ENCODE assay signal across 9 cellular contexts in the genomic region with DNA sequence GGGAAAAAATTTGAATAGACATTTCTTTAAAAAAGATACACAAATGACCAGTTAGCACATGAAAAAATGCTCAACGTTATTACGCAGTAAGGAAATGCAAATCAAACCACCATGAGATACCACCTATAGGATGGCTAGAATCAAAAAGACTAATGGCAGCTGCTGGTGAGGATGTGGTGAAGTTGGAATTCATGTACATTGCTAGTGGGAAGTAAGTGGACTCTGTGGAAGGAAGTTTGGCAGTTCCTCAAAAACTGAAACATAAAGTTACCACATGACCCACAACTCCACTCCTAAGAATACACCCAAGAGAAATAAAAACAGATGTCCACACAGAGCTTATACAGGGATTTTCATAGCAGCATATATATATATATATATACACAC. TPM values are rescaled to one million over a fixed set of nuclear protein-coding genes. Genes with fewer than 3 reads are reported as not detected.
DNase-seq lines count a peak whose midpoint lies in the region; ATAC-seq and TF ChIP-seq lines count a peak whose summit lies in the region.
"Had no signal": no experiment of that assay in that cellular context is flagged by ENCODE, and none has a peak within 500 bp of the region (broad histone marks: within the 10 kb centered on the region; RNA-seq: fewer than 3 reads in every experiment).

No MANE protein-coding gene starts in this region.

- no peaks in the 10 kb centered on the region for H3K27me3 Mint-ChIP-seq in natural killer cell treated with Interleukin-12 subunit alpha and Interleukin-12 subunit beta and Interleukin-15 and Interleukin-18, amount 100 ng/mL, for 72 hours

- H3K4me3 ChIP-seq in astrocyte of the cerebellum (ENCODE audit: low read depth, low read length): no peak overlapping the region

- no peaks in the 10 kb centered on the region for H3K9me3 Mint-ChIP-seq in natural killer cell treated with Interleukin-12 subunit alpha and Interleukin-12 subunit beta and Interleukin-15 and Interleukin-18, amount 100 ng/mL, for 72 hours

- TF ChIP-seq CTCF in astrocyte of the cerebellum (IDR thresholded peaks at IDR 0.05; ENCODE audit: low read depth, low read length, missing control alignments): no peak

- in situ Hi-C loops in astrocyte of the cerebellum (cut with HindIII; ENCODE audit: low sequenced_read_pairs): no loop called here

- peak overlapping the region; percentile 90 to 97 for H3K27ac Mint-ChIP-seq in natural killer cell treated with Interleukin-12 subunit alpha and Interleukin-12 subunit beta and Interleukin-15 and Interleukin-18, amount 100 ng/mL, for 72 hours

- DNase-seq in ELR (ENCODE audit: low read depth): peak; percentile 39
- DNase-seq in NAMALWA (ENCODE audit: low spot score): peak; percentile 16
- peak; percentile 91 for DNase-seq in astrocyte of the cerebellum (ENCODE audit: low read depth)
- DNase-seq in natural killer cell treated with Interleukin-12 subunit alpha and Interleukin-12 subunit beta and Interleukin-15 and Interleukin-18, amount 100 ng/mL, for 72 hours (ENCODE audit: low spot score): no peak
- no peak for DNase-seq in Right ventricle myocardium superior
- no peak for DNase-seq in activated naive CD4-positive, alpha-beta T cell treated with anti-CD3 and anti-CD28 coated beads, Interleukin-2, amount 50 U/mL, for 16 hours
- no peak for DNase-seq in NCI-H748 (lab: John Stamatoyannopoulos, UW; ENCODE audit: unreplicated experiment)
- DNase-seq in GM19240 (ENCODE audit: insufficient read length, low spot score): no peak
- DNase-seq: NCI-H1048 had no signal

- H3K36me3 Mint-ChIP-seq in natural killer cell treated with Interleukin-12 subunit alpha and Interleukin-12 subunit beta and Interleukin-15 and Interleukin-18, amount 100 ng/mL, for 72 hours: peaks cover 10% of the 10 kb centered on the region

- peaks cover 84 to 95% of the 10 kb centered on the region in 2 donors for H3K4me1 Mint-ChIP-seq in natural killer cell treated with Interleukin-12 subunit alpha and Interleukin-12 subunit beta and Interleukin-15 and Interleukin-18, amount 100 ng/mL, for 72 hours (ENCODE audit: low read depth in 2 of 2)

- peak; percentile 43 to 50 for ATAC-seq in natural killer cell treated with Interleukin-12 subunit alpha and Interleukin-12 subunit beta and Interleukin-15 and Interleukin-18, amount 100 ng/mL, for 72 hours
- ATAC-seq in Right ventricle myocardium superior (ENCODE audit: poor library complexity): no peak

- intact Hi-C loops in Right ventricle myocardium superior (cut with DNase I): no loop called here

- peak overlapping the region; percentile 83 for H3K4me3 Mint-ChIP-seq in natural killer cell treated with Interleukin-12 subunit alpha and Interleukin-12 subunit beta and Interleukin-15 and Interleukin-18, amount 100 ng/mL, for 72 hours

RNA-seq across cellular contexts. Expression of a gene that starts 51.2 kb away (rescaled TPM):
- 10 to 100 TPM; 62.5 to 77.6 TPM for total RNA-seq in natural killer cell treated with Interleukin-12 subunit alpha and Interleukin-12 subunit beta and Interleukin-15 and Interleukin-18, amount 100 ng/mL, for 72 hours
- 29.9 TPM for total RNA-seq in Right ventricle myocardium superior

Comparison
In these comparisons a context has a peak if more than half of its experiments do, and no peak if none do; other contexts are left out.
1. DNase-seq: peak in ELR (single experiment), NAMALWA (single experiment) and astrocyte of the cerebellum (single experiment); none in natural killer cell treated with Interleukin-12 subunit alpha and Interleukin-12 subunit beta and Interleukin-15 and Interleukin-18, amount 100 ng/mL, for 72 hours (single experiment), Right ventricle myocardium superior (single experiment), activated naive CD4-positive, alpha-beta T cell treated with anti-CD3 and anti-CD28 coated beads, Interleukin-2, amount 50 U/mL, for 16 hours (single experiment), NCI-H748 (single experiment) and GM19240 (single experiment).